In the genomic region with DNA sequence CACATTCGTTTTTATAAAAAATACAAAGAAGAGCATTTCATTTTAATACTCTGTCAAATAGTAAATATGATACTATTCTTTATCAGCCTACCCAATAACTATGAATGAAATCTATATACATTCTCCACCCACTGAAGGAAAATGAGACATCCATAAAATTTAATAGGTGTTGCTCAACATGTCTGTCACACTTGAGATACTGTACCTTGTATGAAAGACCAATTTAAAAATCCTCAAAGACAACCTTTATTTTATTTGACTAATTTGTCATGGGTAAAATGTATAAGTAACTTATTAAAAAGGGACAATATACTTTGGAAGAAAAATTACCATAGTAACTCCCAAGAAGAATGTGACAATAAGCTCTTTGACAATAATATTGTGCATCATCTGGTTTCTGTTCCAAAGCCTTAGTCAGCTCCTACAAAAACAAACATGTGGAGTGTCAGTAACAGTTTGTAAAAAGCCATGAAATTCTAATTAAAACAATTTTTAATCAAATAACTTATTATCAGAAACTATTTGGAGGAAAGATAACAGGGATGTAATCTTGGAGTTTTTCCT, we compare ENCODE assay signal across 3 cellular contexts. TPM values are rescaled to one million over a fixed set of nuclear protein-coding genes. Genes with fewer than 3 reads are reported as not detected.
"Had no signal": no experiment of that assay in that cellular context is flagged by ENCODE, and none has a peak within 500 bp of the region (broad histone marks: within the 10 kb centered on the region; RNA-seq: fewer than 3 reads in every experiment).

No MANE protein-coding gene starts in this region.

RNA-seq across cellular contexts. Expression of gene NEK5, which starts 42.0 kb away (rescaled TPM):
- total RNA-seq: activated T-helper 2 cell treated with anti-CD3 and anti-CD28 coated beads, Interferon-gamma antibody, Interleukin-2, Interleukin-4, amounts not matched to agents 10 μg/mL and 5 μg/mL and 100 μg/mL, durations not matched to agents 14 hours and 24 hours and 36 hours; SJCRH30; T-helper 1 cell treated with Interleukin-12 subunit alpha and Interleukin-12 subunit beta and Interleukin-4 antibody, amounts not matched to agents 30 ng/mL and 1 ng/mL, for 36 hours had no signal
